ENCODE assay signal across 8 cellular contexts in genomic region chr2:32008811-32009478, GRCh38. TPM values are rescaled to one million over a fixed set of nuclear protein-coding genes. Genes with fewer than 3 reads are reported as not detected.
A peak's percentile ranks its signal among the peaks of the same experiment; 100 is the strongest.
DNase-seq lines count a peak whose midpoint lies in the region; ATAC-seq and TF ChIP-seq lines count a peak whose summit lies in the region.

No MANE protein-coding gene starts in this region.

- peaks cover 3% of the 10 kb centered on the region for H3K79me1 ChIP-seq in neuronal stem cell (ENCODE audit: low read depth, low read length)

- H3K36me3 Mint-ChIP-seq in T-helper 1 cell treated with Interleukin-12 subunit alpha and Interleukin-12 subunit beta and Interleukin-4 antibody, amounts not matched to agents 30 μg/mL and 1 μg/mL, for 36 hours (ENCODE audit: low read depth) = peaks cover 9% of the 10 kb centered on the region

- H2AFZ ChIP-seq in GM23248 = peak overlapping the region; percentile 68
- no peak overlapping the region for H2AFZ ChIP-seq in neuronal stem cell (ENCODE audit: low read length)

- peaks cover 28% of the 10 kb centered on the region for H3F3A ChIP-seq in GM23248 (ENCODE audit: insufficient read depth)

- no peak overlapping the region for H3K4ac ChIP-seq in neuronal stem cell (ENCODE audit: low read length)

- H3K9me3 ChIP-seq in BLaER1 treated with 17β-estradiol and CSF1 and Interleukin-3, amounts not matched to agents 10 nM and 100 nM (replicated peaks in 1 of 11) = no peaks in the 10 kb centered on the region
- H3K9me3 ChIP-seq in GM23248 (ENCODE audit: low read depth) (no peaks in the 10 kb centered on the region), neuronal stem cell (replicated peaks in 1 of 2; ENCODE audit: control insufficient read depth in 2 of 2, insufficient read depth in 1 of 2, low read depth in 1 of 2, low read length in 2 of 2) (no peaks in the 10 kb centered on the region)

- peak; percentile 59 for DNase-seq in GM23248
- DNase-seq in erythroblast (lab: John Stamatoyannopoulos, UW) = peak; percentile 64 to 66
- DNase-seq in neuronal stem cell (ENCODE audit: low spot score) = peak; percentile 14

- H3K9ac ChIP-seq in BLaER1 treated with 17β-estradiol and CSF1 and Interleukin-3, amounts not matched to agents 10 nM and 100 nM = peak overlapping the region; percentile 93 to 99 (median 97)
- peak overlapping the region; percentile 80 for H3K9ac ChIP-seq in GM23248
- H3K9ac ChIP-seq in neuronal stem cell (ENCODE audit: low read depth, low read length, poor library complexity) = peak overlapping the region; percentile 97

- no peaks in the 10 kb centered on the region for H3K9me3 Mint-ChIP-seq in T-helper 1 cell treated with Interleukin-12 subunit alpha and Interleukin-12 subunit beta and Interleukin-4 antibody, amounts not matched to agents 30 μg/mL and 1 μg/mL, for 36 hours

- peak overlapping the region; percentile 88 to 100 (median 96) for H3K4me3 ChIP-seq in BLaER1 treated with 17β-estradiol and CSF1 and Interleukin-3, amounts not matched to agents 10 nM and 100 nM
- H3K4me3 ChIP-seq in GM23248 = peak overlapping the region; percentile 92
- peak overlapping the region; percentile 64 to 92 for H3K4me3 ChIP-seq in neuronal stem cell (ENCODE audit: low read length in 2 of 2)

- H2BK120ac ChIP-seq in neuronal stem cell (ENCODE audit: low read depth, low read length) = no peak overlapping the region

- H3K23ac ChIP-seq in neuronal stem cell (ENCODE audit: low read depth, low read length, poor library complexity) = peak overlapping the region; percentile 96

- peak overlapping the region; percentile 96 for H3K4me3 Mint-ChIP-seq in T-helper 1 cell treated with Interleukin-12 subunit alpha and Interleukin-12 subunit beta and Interleukin-4 antibody, amounts not matched to agents 30 μg/mL and 1 μg/mL, for 36 hours

- no peak overlapping the region for H4K91ac ChIP-seq in neuronal stem cell (ENCODE audit: low read depth, low read length, poor library complexity)

- H3K27me3 Mint-ChIP-seq in T-helper 1 cell treated with Interleukin-12 subunit alpha and Interleukin-12 subunit beta and Interleukin-4 antibody, amounts not matched to agents 30 μg/mL and 1 μg/mL, for 36 hours (ENCODE audit: low read depth) = no peaks in the 10 kb centered on the region

- H3K27me3 ChIP-seq in BLaER1 treated with 17β-estradiol and CSF1 and Interleukin-3, amounts not matched to agents 10 nM and 100 nM = no peaks in the 10 kb centered on the region
- H3K27me3 ChIP-seq in GM23248 (replicated peaks; ENCODE audit: insufficient read depth) (no peaks in the 10 kb centered on the region), neuronal stem cell (ENCODE audit: control insufficient read depth in 3 of 3, insufficient read depth in 3 of 3, low read depth in 1 of 3, low read length in 3 of 3) (no peaks in the 10 kb centered on the region)

- peak overlapping the region; percentile 78 to 94 (median 87) for H3K4me2 ChIP-seq in BLaER1 treated with 17β-estradiol and CSF1 and Interleukin-3, amounts not matched to agents 10 nM and 100 nM
- H3K4me2 ChIP-seq in GM23248 (ENCODE audit: unreplicated experiment) = peak overlapping the region; percentile 97
- peak overlapping the region; percentile 91 for H3K4me2 ChIP-seq in neuronal stem cell (ENCODE audit: insufficient read depth, low read length, poor library complexity, severe bottlenecking)

- H3K27ac Mint-ChIP-seq in T-helper 1 cell treated with Interleukin-12 subunit alpha and Interleukin-12 subunit beta and Interleukin-4 antibody, amounts not matched to agents 30 μg/mL and 1 μg/mL, for 36 hours = peak overlapping the region; percentile 83

- H3K36me3 ChIP-seq in BLaER1 treated with 17β-estradiol and CSF1 and Interleukin-3, amounts not matched to agents 10 nM and 100 nM = peaks cover 0 to 23% (median 15%) of the 10 kb centered on the region in 11 experiments; a peak in 13 of 22 replicates
- H3K36me3 ChIP-seq in GM23248 (ENCODE audit: low read depth) (no peaks in the 10 kb centered on the region), neuronal stem cell (replicated peaks in 1 of 2; ENCODE audit: control insufficient read depth in 2 of 2, insufficient read depth in 2 of 2, low read length in 2 of 2) (peaks cover 0 to 4% of the 10 kb centered on the region in 2 donors)

- H2BK12ac ChIP-seq in neuronal stem cell (ENCODE audit: low read length) = no peak overlapping the region

- H3K9me2 ChIP-seq in GM23248 (ENCODE audit: insufficient read depth) = no peaks in the 10 kb centered on the region

- H3K79me2 ChIP-seq in GM23248 (ENCODE audit: insufficient read depth) = peaks cover 57% of the 10 kb centered on the region

- peak overlapping the region; percentile 71 for H2BK15ac ChIP-seq in neuronal stem cell (ENCODE audit: low read length)

- peak overlapping the region; percentile 77 to 99 (median 96) for H3K27ac ChIP-seq in BLaER1 treated with 17β-estradiol and CSF1 and Interleukin-3, amounts not matched to agents 10 nM and 100 nM
- H3K27ac ChIP-seq in GM23248 (peak overlapping the region; percentile 51), neuronal stem cell (replicated peaks; ENCODE audit: low read length) (no peak overlapping the region)

- in situ Hi-C loops in GM23248 (cut with MboI) = no loop called here

- H2AK5ac ChIP-seq in neuronal stem cell (ENCODE audit: low read depth, low read length) = no peak overlapping the region

- 5 to 7% methylated on average over 9 of the region's 9 CpGs for WGBS in GM23248 (ENCODE audit: low coverage in 1 of 2, low lambda C conversion rate in 2 of 2, missing lambda C conversion rate in 2 of 2), 2 experiments
- WGBS in neuronal stem cell (ENCODE audit: extremely low coverage in 2 of 2, insufficient read length in 2 of 2, insufficient replicate concordance in 1 of 2), 2 donors = no CpG with 5 or more reads among the region's 9 CpGs

- peaks cover 52 to 60% (median 59%) of the 10 kb centered on the region in 11 experiments for H4K20me1 ChIP-seq in BLaER1 treated with 17β-estradiol and CSF1 and Interleukin-3, amounts not matched to agents 10 nM and 100 nM
- H4K20me1 ChIP-seq in GM23248 (ENCODE audit: insufficient read depth) = 0 out of 2 replicates have a peak, but pooled peaks cover 4% of the 10 kb centered on the region

- peak overlapping the region; percentile 97 for H3K14ac ChIP-seq in neuronal stem cell (ENCODE audit: low read length)

- no peak for TF ChIP-seq POLR2A in erythroblast (IDR thresholded peaks at IDR 0.05; ENCODE audit: low read length)

- peak overlapping the region; percentile 90 for H2BK5ac ChIP-seq in neuronal stem cell (ENCODE audit: low read length)

- no peak for ATAC-seq in HG02678 (IDR thresholded peaks at IDR 0.05; ENCODE audit: unreplicated experiment)
- ATAC-seq in HG02970 (IDR thresholded peaks at IDR 0.05; ENCODE audit: low FRiP score, unreplicated experiment) = no peak
- ATAC-seq in HG03571 (IDR thresholded peaks at IDR 0.05; ENCODE audit: unreplicated experiment) = no peak

- peak overlapping the region; percentile 94 for H3K18ac ChIP-seq in neuronal stem cell (ENCODE audit: low read length)

- peaks cover 50% of the 10 kb centered on the region for H3K4me1 Mint-ChIP-seq in T-helper 1 cell treated with Interleukin-12 subunit alpha and Interleukin-12 subunit beta and Interleukin-4 antibody, amounts not matched to agents 30 μg/mL and 1 μg/mL, for 36 hours (ENCODE audit: low read depth)

- no peak overlapping the region for H4K8ac ChIP-seq in neuronal stem cell (ENCODE audit: low read depth, low read length)

- peaks cover 28 to 65% (median 37%) of the 10 kb centered on the region in 10 experiments for H3K4me1 ChIP-seq in BLaER1 treated with 17β-estradiol and CSF1 and Interleukin-3, amounts not matched to agents 10 nM and 100 nM
- H3K4me1 ChIP-seq in GM23248 (ENCODE audit: insufficient read depth) (peaks cover 23% of the 10 kb centered on the region), neuronal stem cell (ENCODE audit: control insufficient read depth in 2 of 2, insufficient read depth in 1 of 2, low read depth in 1 of 2, low read length in 2 of 2) (peaks cover 0 to 2% of the 10 kb centered on the region in 2 donors)

RNA-seq across cellular contexts. Expression of gene MEMO1, which starts 1.9 kb away (rescaled TPM):
- 29.8 and 46.3 TPM in 2 replicates for total RNA-seq in GM23248 (2014; rRNA removed; shearing (Covaris generic))
- polyA plus RNA-seq in GM23248 (2016; fragmentation: Nextera tagmentation; extraction: Ambion mirVana) = 36.2 and 43.7 TPM in 2 replicates
- polyA plus RNA-seq in neuronal stem cell (2013, experiment 1 of 2) = 24.6 TPM
- 24.7 TPM for polyA plus RNA-seq in neuronal stem cell (2013, experiment 2 of 2)

RNA-seq across cellular contexts. Expression of gene DPY30, which starts 30.7 kb away (rescaled TPM):
- 57.8 and 65.6 TPM in 2 replicates for total RNA-seq in GM23248 (2014; rRNA removed; shearing (Covaris generic))
- 147 and 159 TPM in 2 replicates for polyA plus RNA-seq in GM23248 (2016; fragmentation: Nextera tagmentation; extraction: Ambion mirVana)
- 192 TPM for polyA plus RNA-seq in neuronal stem cell (2013, experiment 1 of 2)
- 194 TPM for polyA plus RNA-seq in neuronal stem cell (2013, experiment 2 of 2)

RNA-seq across cellular contexts. Expression of gene SPAST, which starts 54.4 kb away (rescaled TPM):
- total RNA-seq in GM23248 (2014; rRNA removed; shearing (Covaris generic)) = 17.1 and 30.0 TPM in 2 replicates
- polyA plus RNA-seq in GM23248 (2016; fragmentation: Nextera tagmentation; extraction: Ambion mirVana) = 5.5 and 6.6 TPM in 2 replicates
- 18.8 TPM for polyA plus RNA-seq in neuronal stem cell (2013, experiment 1 of 2)
- polyA plus RNA-seq in neuronal stem cell (2013, experiment 2 of 2) = 20.5 TPM

Comparison
In these comparisons a context has a peak if more than half of its experiments do, and no peak if none do; other contexts are left out.
1. DNase-seq: peak in every context shown above with its lines; median percentile 65 in erythroblast; 59 in GM23248; 14 in neuronal stem cell.